In genomic region chr22:39254122-39254521, GRCh38 we compare ENCODE assay signal across 2 cellular contexts.
TF ChIP-seq lines count a peak whose summit lies in the region.

No MANE protein-coding gene starts in this region.

TF ChIP-seq in A549, 52 proteins besides CTCF, POLR2A, EP300 and RAD21:
- no peak for TF ChIP-seq NR3C1 (IDR thresholded peaks at IDR 0.05)
- TF ChIP-seq FOSL2 (IDR thresholded peaks at IDR 0.05): no peak
- no peak for TF ChIP-seq FOSL2 (CRISPR knock-in tag; IDR thresholded peaks at IDR 0.05)

TF ChIP-seq in endothelial cell of umbilical vein, 7 proteins besides CTCF, POLR2A, EP300 and RAD21:
- no peak for TF ChIP-seq GATA2 (IDR thresholded peaks at IDR 0.05; ENCODE audit: insufficient read depth, insufficient read length, low read depth, low read length)
- TF ChIP-seq MAX (IDR thresholded peaks at IDR 0.05; ENCODE audit: insufficient read depth, insufficient read length): no peak
- no peak for TF ChIP-seq MYC (IDR thresholded peaks at IDR 0.05; ENCODE audit: low read depth, low read length)
- TF ChIP-seq FOS (IDR thresholded peaks at IDR 0.05; ENCODE audit: borderline replicate concordance, insufficient read depth, low read length): no peak
- TF ChIP-seq EZH2 (IDR thresholded peaks at IDR 0.05; ENCODE audit: borderline replicate concordance, low read depth, low read length, severe bottlenecking): no peak
- no peak for TF ChIP-seq POLR2AphosphoS5 (IDR thresholded peaks at IDR 0.05; ENCODE audit: insufficient read depth, low read depth, low read length)
- no peak for TF ChIP-seq JUN (IDR thresholded peaks at IDR 0.05; ENCODE audit: borderline replicate concordance, insufficient read depth, insufficient read length, low read depth)
